8 cellular contexts compared by ENCODE assay signal in genomic region chr17:18625509-18626104, GRCh38. TPM values are rescaled to one million over a fixed set of nuclear protein-coding genes. Genes with fewer than 3 reads are reported as not detected.
DNase-seq lines count a peak whose midpoint lies in the region; ATAC-seq and TF ChIP-seq lines count a peak whose summit lies in the region.
"Not testable (repeated sequence)": the region's sequence is repeated elsewhere in the genome, so short reads cannot be mapped to it uniquely, and the experiment has no call there.

No MANE protein-coding gene starts in this region.

- H3K36me3 ChIP-seq in CD8-positive, alpha-beta T cell (ENCODE audit: insufficient read depth, low read length); mucosa of descending colon (ENCODE audit: low read depth): not testable (repeated sequence)

- TF ChIP-seq CTCF in CD8-positive, alpha-beta T cell (IDR thresholded peaks at IDR 0.05) = peak; percentile 98
- TF ChIP-seq CTCF in mucosa of descending colon (IDR thresholded peaks at IDR 0.05) = peak; percentile 98

- peak; percentile 89 for ATAC-seq in CD8-positive, alpha-beta T cell
- ATAC-seq in GM21529 (IDR thresholded peaks at IDR 0.05; ENCODE audit: unreplicated experiment) (peak; percentile 86), esophagus mucosa (peak; percentile 92), mucosa of descending colon (peak; percentile 96)

- H3K4me1 Mint-ChIP-seq in CD8-positive, alpha-beta T cell (ENCODE audit: low read depth) = not testable (repeated sequence)
- H3K4me1 Mint-ChIP-seq in activated T-helper 1 cell treated with anti-CD3 and anti-CD28 coated beads, Interleukin-12 subunit alpha, Interleukin-12 subunit beta, Interleukin-2, Interleukin-4 antibody, amounts not matched to agents 30 ng/mL and 10 ng/mL and 1 ng/mL, durations not matched to agents 14 hours and 24 hours and 36 hours (ENCODE audit: low read depth) = peaks cover 10% of the 10 kb centered on the region

- not testable (repeated sequence) for H3K9me3 ChIP-seq in CD8-positive, alpha-beta T cell (ENCODE audit: low read length); mucosa of descending colon

- not testable (repeated sequence) for H3K27me3 Mint-ChIP-seq in CD8-positive, alpha-beta T cell (ENCODE audit: low read depth); activated T-helper 1 cell treated with anti-CD3 and anti-CD28 coated beads, Interleukin-12 subunit alpha, Interleukin-12 subunit beta, Interleukin-2, Interleukin-4 antibody, amounts not matched to agents 30 ng/mL and 10 ng/mL and 1 ng/mL, durations not matched to agents 14 hours and 24 hours and 36 hours (ENCODE audit: insufficient read depth)

- not testable (repeated sequence) for H3K4me1 ChIP-seq in CD8-positive, alpha-beta T cell (ENCODE audit: insufficient read depth, low read length); mucosa of descending colon (ENCODE audit: low read depth)

- H3K36me3 Mint-ChIP-seq in CD8-positive, alpha-beta T cell; activated T-helper 1 cell treated with anti-CD3 and anti-CD28 coated beads, Interleukin-12 subunit alpha, Interleukin-12 subunit beta, Interleukin-2, Interleukin-4 antibody, amounts not matched to agents 30 ng/mL and 10 ng/mL and 1 ng/mL, durations not matched to agents 14 hours and 24 hours and 36 hours (ENCODE audit: low read depth): not testable (repeated sequence)

- DNase-seq in CD8-positive, alpha-beta T cell = peak; percentile 90 to 95 (median 93)
- peak; percentile 77 for DNase-seq in LHCN-M2 (ENCODE audit: low read depth)
- DNase-seq in SHP77 treated with DMSO at 0.1 percent for 48 hours (lab: John Stamatoyannopoulos, UW) = peak; percentile 80
- peak; percentile 95 for DNase-seq in activated T-helper 1 cell treated with anti-CD3 and anti-CD28 coated beads, Interleukin-12 subunit alpha, Interleukin-12 subunit beta, Interleukin-2, Interleukin-4 antibody, amounts not matched to agents 30 ng/mL and 10 ng/mL and 1 ng/mL, durations not matched to agents 14 hours and 24 hours and 36 hours (ENCODE audit: low spot score)
- peak; percentile 92 to 96 (median 96) for DNase-seq in mucosa of descending colon
- DNase-seq in stimulated activated CD8-positive, alpha-beta memory T cell treated with anti-CD3 and anti-CD28 coated beads, Interleukin-12 subunit alpha, Interleukin-12 subunit beta, amount 100 ng/mL, for 1 hour (ENCODE audit: low read depth) = peak; percentile 93

- H3K4me3 ChIP-seq in CD8-positive, alpha-beta T cell (ENCODE audit: low read depth, low read length) = peak overlapping the region; percentile 30
- not testable (repeated sequence) for H3K4me3 ChIP-seq in mucosa of descending colon

- peak overlapping the region; percentile 42 for H3K27ac ChIP-seq in CD8-positive, alpha-beta T cell (ENCODE audit: low read depth, low read length)

- CTCF ChIA-PET in CD8-positive, alpha-beta T cell (lab: Charles Lee) = interaction anchor here (0.6 to 1.2 kb wide), 2 partner anchors 295 to 336 kb away, joined by 3 read pairs; no protein-coding TSS in a partner anchor

- H3K4me3 Mint-ChIP-seq in CD8-positive, alpha-beta T cell = peak overlapping the region; percentile 81
- H3K4me3 Mint-ChIP-seq in activated T-helper 1 cell treated with anti-CD3 and anti-CD28 coated beads, Interleukin-12 subunit alpha, Interleukin-12 subunit beta, Interleukin-2, Interleukin-4 antibody, amounts not matched to agents 30 ng/mL and 10 ng/mL and 1 ng/mL, durations not matched to agents 14 hours and 24 hours and 36 hours = peak overlapping the region; percentile 86

- H3K9me3 Mint-ChIP-seq in CD8-positive, alpha-beta T cell; activated T-helper 1 cell treated with anti-CD3 and anti-CD28 coated beads, Interleukin-12 subunit alpha, Interleukin-12 subunit beta, Interleukin-2, Interleukin-4 antibody, amounts not matched to agents 30 ng/mL and 10 ng/mL and 1 ng/mL, durations not matched to agents 14 hours and 24 hours and 36 hours: not testable (repeated sequence)

- H3K27me3 ChIP-seq in CD8-positive, alpha-beta T cell (ENCODE audit: insufficient read depth, low read length) = not testable (repeated sequence)

- H3K27ac Mint-ChIP-seq in CD8-positive, alpha-beta T cell = peak overlapping the region; percentile 84
- H3K27ac Mint-ChIP-seq in activated T-helper 1 cell treated with anti-CD3 and anti-CD28 coated beads, Interleukin-12 subunit alpha, Interleukin-12 subunit beta, Interleukin-2, Interleukin-4 antibody, amounts not matched to agents 30 ng/mL and 10 ng/mL and 1 ng/mL, durations not matched to agents 14 hours and 24 hours and 36 hours = peak overlapping the region; percentile 93

- intact Hi-C loops in CD8-positive, alpha-beta T cell (cut with DNase I, micrococcal nuclease) = loop anchor here in 1 of 2 experiments (5.0 kb wide), 1 partner anchor 167 kb away; no protein-coding TSS in a partner anchor
- intact Hi-C loops in activated T-helper 1 cell treated with anti-CD3 and anti-CD28 coated beads, Interleukin-12 subunit alpha, Interleukin-12 subunit beta, Interleukin-2, Interleukin-4 antibody, amounts not matched to agents 30 ng/mL and 10 ng/mL and 1 ng/mL, durations not matched to agents 14 hours and 24 hours and 36 hours (cut with micrococcal nuclease) = loop anchor here (10.0 kb wide), 1 partner anchor 159 kb away; the partner anchor contains the start of gene TVP23B
- intact Hi-C loops in mucosa of descending colon (cut with DNase I, micrococcal nuclease) = not testable (repeated sequence)

- POLR2A ChIA-PET in CD8-positive, alpha-beta T cell (lab: Charles Lee) = interaction anchor here (0.7 kb wide), 1 partner anchor 595 kb away, joined by 3 read pairs; no protein-coding TSS in a partner anchor

RNA-seq across cellular contexts. Expression of gene TBC1D28, which starts 18.6 kb away (rescaled TPM):
- total RNA-seq in CD8-positive, alpha-beta T cell = not detected
- total RNA-seq in LHCN-M2 (2014; rRNA removed) (not detected in 2 replicates), esophagus mucosa (not detected), mucosa of descending colon (not detected)
- polyA plus RNA-seq in LHCN-M2 (2012) = not detected
- total RNA-seq in activated T-helper 1 cell treated with anti-CD3 and anti-CD28 coated beads, Interleukin-12 subunit alpha, Interleukin-12 subunit beta, Interleukin-2, Interleukin-4 antibody, amounts not matched to agents 30 ng/mL and 10 ng/mL and 1 ng/mL, durations not matched to agents 14 hours and 24 hours and 36 hours = 0.08 TPM in 1 of 2 replicates, not detected in the other

RNA-seq across cellular contexts. Expression of gene FOXO3B, which starts 56.5 kb away (rescaled TPM):
- 1 to 10 TPM; 4.3 to 5.7 TPM for total RNA-seq in CD8-positive, alpha-beta T cell
- total RNA-seq in LHCN-M2 (2014; rRNA removed) (6.1 and 6.7 TPM in 2 replicates), esophagus mucosa (0.36 TPM), mucosa of descending colon (1 to 10 TPM; 1.9 to 5.0 (median 2.0) TPM)
- 1.3 TPM for polyA plus RNA-seq in LHCN-M2 (2012)
- 5.7 and 5.9 TPM in 2 replicates for total RNA-seq in activated T-helper 1 cell treated with anti-CD3 and anti-CD28 coated beads, Interleukin-12 subunit alpha, Interleukin-12 subunit beta, Interleukin-2, Interleukin-4 antibody, amounts not matched to agents 30 ng/mL and 10 ng/mL and 1 ng/mL, durations not matched to agents 14 hours and 24 hours and 36 hours
